ENCODE assay signal across 34 cellular contexts in genomic region chr4:10198365-10198764, GRCh38.
"Had no signal": no experiment of that assay in that cellular context is flagged by ENCODE, and none has a peak within 500 bp of the region (broad histone marks: within the 10 kb centered on the region; RNA-seq: fewer than 3 reads in every experiment).

No MANE protein-coding gene starts in this region.

- H3K4me3 Mint-ChIP-seq: activated CD4-positive, alpha-beta memory T cell treated with anti-CD3 and anti-CD28 coated beads, Interleukin-2, amount 10 ng/mL, durations not matched to agents 7 days and 5 days; activated CD4-positive, alpha-beta T cell treated with anti-CD3 and anti-CD28 coated beads, Interleukin-2, amount 10 ng/mL, durations not matched to agents 7 days and 5 days; activated naive CD4-positive, alpha-beta T cell treated with anti-CD3 and anti-CD28 coated beads, Interleukin-2, amount 50 U/mL, for 24 hours; activated naive CD8-positive, alpha-beta T cell treated with anti-CD3 and anti-CD28 coated beads, Interleukin-2, amount 50 U/mL, for 24 hours; central memory CD8-positive, alpha-beta T cell; naive thymus-derived CD4-positive, alpha-beta T cell; stimulated activated memory B cell treated with anti-CD40 and anti-IgM and Interleukin-4, amounts not matched to agents 10 μg/mL and 1 μg/mL and 100 μg/mL, for 72 hours; T-helper 1 cell treated with Interleukin-12 subunit alpha and Interleukin-12 subunit beta and Interleukin-4 antibody, amounts not matched to agents 30 μg/mL and 1 μg/mL, for 36 hours had no signal

- H2AFZ ChIP-seq: parathyroid adenoma had no signal

- H3K27ac ChIP-seq: epithelial cell of prostate, esophagus squamous epithelium, heart right ventricle, parathyroid adenoma, psoas muscle, sigmoid colon, stomach, thyroid gland, upper lobe of right lung, WERI-Rb-1 had no signal

- H3K79me2 ChIP-seq: parathyroid adenoma had no signal

- H3K9me3 Mint-ChIP-seq: activated CD4-positive, alpha-beta T cell treated with anti-CD3 and anti-CD28 coated beads, Interleukin-2, amount 10 ng/mL, durations not matched to agents 7 days and 5 days; activated naive CD4-positive, alpha-beta T cell treated with anti-CD3 and anti-CD28 coated beads, Interleukin-2, amount 50 U/mL, for 24 hours; activated naive CD8-positive, alpha-beta T cell treated with anti-CD3 and anti-CD28 coated beads, Interleukin-2, amount 50 U/mL, for 24 hours; activated T-helper 2 cell treated with anti-CD3 and anti-CD28 coated beads, Interferon-gamma antibody, Interleukin-2, Interleukin-4, amounts not matched to agents 10 μg/mL and 5 μg/mL and 100 μg/mL, durations not matched to agents 14 hours and 24 hours and 36 hours; central memory CD8-positive, alpha-beta T cell; stimulated activated memory B cell treated with anti-CD40 and anti-IgM and Interleukin-4, amounts not matched to agents 10 μg/mL and 1 μg/mL and 100 μg/mL, for 72 hours; T-helper 1 cell treated with Interleukin-12 subunit alpha and Interleukin-12 subunit beta and Interleukin-4 antibody, amounts not matched to agents 30 μg/mL and 1 μg/mL, for 36 hours had no signal

- H3K9me3 ChIP-seq: esophagus squamous epithelium, heart right ventricle, psoas muscle, stomach, thyroid gland, upper lobe of right lung had no signal

- H3K27me3 Mint-ChIP-seq: activated CD4-positive, alpha-beta T cell treated with anti-CD3 and anti-CD28 coated beads, Interleukin-2, amount 10 ng/mL, durations not matched to agents 7 days and 5 days; activated naive CD4-positive, alpha-beta T cell treated with anti-CD3 and anti-CD28 coated beads, Interleukin-2, amount 50 U/mL, for 24 hours; activated naive CD8-positive, alpha-beta T cell treated with anti-CD3 and anti-CD28 coated beads, Interleukin-2, amount 50 U/mL, for 24 hours had no signal

- H3K36me3 Mint-ChIP-seq: activated naive CD4-positive, alpha-beta T cell treated with anti-CD3 and anti-CD28 coated beads, Interleukin-2, amount 50 U/mL, for 24 hours; naive thymus-derived CD4-positive, alpha-beta T cell; stimulated activated memory B cell treated with anti-CD40 and anti-IgM and Interleukin-4, amounts not matched to agents 10 μg/mL and 1 μg/mL and 100 μg/mL, for 72 hours had no signal

- DNase-seq: activated CD4-positive, alpha-beta memory T cell treated with anti-CD3 and anti-CD28 coated beads, Interleukin-2, amount 10 ng/mL, durations not matched to agents 7 days and 5 days; activated CD4-positive, alpha-beta T cell treated with anti-CD3 and anti-CD28 coated beads, Interleukin-2, amount 10 ng/mL, durations not matched to agents 7 days and 5 days; activated naive CD8-positive, alpha-beta T cell treated with anti-CD3 and anti-CD28 coated beads, Interleukin-2, amount 50 U/mL, for 24 hours; activated T-cell treated with anti-CD3 and anti-CD28 coated beads, Interleukin-2, amount 50 U/mL, for 48 hours; amygdala; dermis blood vessel endothelial cell; effector CD4-positive, alpha-beta T cell; esophagus squamous epithelium; foreskin melanocyte; heart right ventricle; islet precursor cell; left cardiac atrium; midbrain; naive thymus-derived CD4-positive, alpha-beta T cell; nucleus accumbens; psoas muscle; sigmoid colon; stimulated activated CD4-positive, alpha-beta T cell treated with anti-CD3 and anti-CD28 coated beads, Interleukin-1b, Interleukin-23, amount 100 ng/mL, for 48 hours; stimulated activated CD4-positive, alpha-beta T cell treated with anti-CD3 and anti-CD28 coated beads, Interleukin-4, amount 100 ng/mL, for 4 hours; stimulated activated CD8-positive, alpha-beta memory T cell treated with anti-CD3 and anti-CD28 coated beads, Interleukin-4, amount 100 ng/mL, for 48 hours; stomach; T-helper 9 cell; thyroid gland; upper lobe of right lung; WERI-Rb-1 had no signal

- H3K27me3 ChIP-seq: heart right ventricle, sigmoid colon, stomach, thyroid gland, upper lobe of right lung had no signal

- H3K4me1 ChIP-seq: esophagus squamous epithelium, heart right ventricle, parathyroid adenoma, psoas muscle, sigmoid colon, stomach, thyroid gland, upper lobe of right lung had no signal

- ATAC-seq: activated CD4-positive, CD25-positive, alpha-beta regulatory T cell treated with anti-CD3 and anti-CD28 coated beads, Interleukin-2, amount 50 U/mL, for 24 hours; activated naive CD8-positive, alpha-beta T cell treated with anti-CD3 and anti-CD28 coated beads, Interleukin-2, amount 50 U/mL, for 24 hours; heart right ventricle; left cardiac atrium; naive thymus-derived CD4-positive, alpha-beta T cell; psoas muscle; stimulated activated memory B cell treated with anti-CD40 and anti-IgM and Interleukin-4, amounts not matched to agents 10 μg/mL and 1 μg/mL and 100 μg/mL, for 72 hours; upper lobe of right lung had no signal

- H3K4me3 ChIP-seq: esophagus squamous epithelium, heart right ventricle, psoas muscle, sigmoid colon, smooth muscle cell, stomach, thyroid gland, upper lobe of right lung had no signal

- H3K4me1 Mint-ChIP-seq: activated CD4-positive, alpha-beta memory T cell treated with anti-CD3 and anti-CD28 coated beads, Interleukin-2, amount 10 ng/mL, durations not matched to agents 7 days and 5 days; activated CD4-positive, alpha-beta T cell treated with anti-CD3 and anti-CD28 coated beads, Interleukin-2, amount 10 ng/mL, durations not matched to agents 7 days and 5 days; activated naive CD4-positive, alpha-beta T cell treated with anti-CD3 and anti-CD28 coated beads, Interleukin-2, amount 50 U/mL, for 24 hours; activated naive CD8-positive, alpha-beta T cell treated with anti-CD3 and anti-CD28 coated beads, Interleukin-2, amount 50 U/mL, for 24 hours; central memory CD8-positive, alpha-beta T cell; naive thymus-derived CD4-positive, alpha-beta T cell; stimulated activated memory B cell treated with anti-CD40 and anti-IgM and Interleukin-4, amounts not matched to agents 10 μg/mL and 1 μg/mL and 100 μg/mL, for 72 hours had no signal

- H3K27ac Mint-ChIP-seq: activated CD4-positive, alpha-beta memory T cell treated with anti-CD3 and anti-CD28 coated beads, Interleukin-2, amount 10 ng/mL, durations not matched to agents 7 days and 5 days; activated CD4-positive, alpha-beta T cell treated with anti-CD3 and anti-CD28 coated beads, Interleukin-2, amount 10 ng/mL, durations not matched to agents 7 days and 5 days; activated naive CD4-positive, alpha-beta T cell treated with anti-CD3 and anti-CD28 coated beads, Interleukin-2, amount 50 U/mL, for 24 hours; activated naive CD8-positive, alpha-beta T cell treated with anti-CD3 and anti-CD28 coated beads, Interleukin-2, amount 50 U/mL, for 24 hours; activated T-helper 2 cell treated with anti-CD3 and anti-CD28 coated beads, Interferon-gamma antibody, Interleukin-2, Interleukin-4, amounts not matched to agents 10 μg/mL and 5 μg/mL and 100 μg/mL, durations not matched to agents 14 hours and 24 hours and 36 hours; naive thymus-derived CD4-positive, alpha-beta T cell; stimulated activated memory B cell treated with anti-CD40 and anti-IgM and Interleukin-4, amounts not matched to agents 10 μg/mL and 1 μg/mL and 100 μg/mL, for 72 hours; T-helper 1 cell treated with Interleukin-12 subunit alpha and Interleukin-12 subunit beta and Interleukin-4 antibody, amounts not matched to agents 30 μg/mL and 1 μg/mL, for 36 hours had no signal

- H3K4me2 ChIP-seq: smooth muscle cell had no signal

- H3K36me3 ChIP-seq: esophagus squamous epithelium, heart right ventricle, sigmoid colon, stomach, thyroid gland, upper lobe of right lung, WERI-Rb-1 had no signal

- H3K9ac ChIP-seq: parathyroid adenoma had no signal
